Comparison of ENCODE assay signal across 9 cellular contexts in genomic region chr18:12038661-12039417, GRCh38. TPM values are rescaled to one million over a fixed set of nuclear protein-coding genes. Genes with fewer than 3 reads are reported as not detected.
DNase-seq lines count a peak whose midpoint lies in the region; ATAC-seq, FAIRE-seq and TF ChIP-seq lines count a peak whose summit lies in the region.
"Had no signal": no experiment of that assay in that cellular context is flagged by ENCODE, and none has a peak within 500 bp of the region (broad histone marks: within the 10 kb centered on the region; RNA-seq: fewer than 3 reads in every experiment).

No MANE protein-coding gene starts in this region.

- H3K36me3 ChIP-seq in SJSA1 = no peaks in the 10 kb centered on the region
- H3K36me3 ChIP-seq in neuron (ENCODE audit: insufficient read depth, low read length) = no peaks in the 10 kb centered on the region
- peaks cover 0 to 2% (median 0%) of the 10 kb centered on the region in 4 donors for H3K36me3 ChIP-seq in stomach

- peak; percentile 80 for ATAC-seq in GM21515 (IDR thresholded peaks at IDR 0.05; ENCODE audit: unreplicated experiment)

- TF ChIP-seq CTCF in stomach (IDR thresholded peaks at IDR 0.05) = peak in 6 of 7 experiments; percentile 66 to 100 (median 98)

- TF ChIP-seq EP300 in Ishikawa (IDR thresholded peaks at IDR 0.05; ENCODE audit: borderline replicate concordance) = no peak
- no peak for TF ChIP-seq EP300 in stomach (IDR thresholded peaks at IDR 0.05)

- TF ChIP-seq RAD21 in Ishikawa (IDR thresholded peaks at IDR 0.05; ENCODE audit: low read depth) = peak; percentile 94

- H3K27ac ChIP-seq in SJSA1 = no peak overlapping the region
- peak overlapping the region in 3 of 5 donors; percentile 39 to 71 (median 55) for H3K27ac ChIP-seq in stomach

- no peak for FAIRE-seq in frontal cortex (lab: Jason Lieb, UNC)

- H3K4me3 ChIP-seq in SJSA1 = peak overlapping the region; percentile 33
- H3K4me3 ChIP-seq in neuron (ENCODE audit: low read length) = peak overlapping the region; percentile 49
- H3K4me3 ChIP-seq in stomach = peak overlapping the region; percentile 53 to 65 (median 56)

- DNase-seq in DMS 273 (lab: John Stamatoyannopoulos, UW; ENCODE audit: unreplicated experiment) = peak; percentile 88
- DNase-seq in SJSA1 (ENCODE audit: low read depth in 1 of 2, low spot score in 2 of 2) = peak; percentile 75 to 82
- DNase-seq in activated naive CD4-positive, alpha-beta T cell (lab: John Stamatoyannopoulos, UW) = peak; percentile 44 to 69 (median 52)
- DNase-seq in frontal cortex (ENCODE audit: low spot score in 2 of 2) = peak; percentile 81 to 88
- DNase-seq in stomach = peak; percentile 90

- H3K4me1 ChIP-seq in SJSA1 (replicated peaks) = peaks cover 8% of the 10 kb centered on the region
- peaks cover under 1% of the 10 kb centered on the region for H3K4me1 ChIP-seq in neuron (ENCODE audit: insufficient read depth, low read length)
- H3K4me1 ChIP-seq in stomach = peaks cover 11 to 17% (median 15%) of the 10 kb centered on the region in 4 donors

- H2AFZ ChIP-seq in neuron (ENCODE audit: low read depth, low read length) = peak overlapping the region; percentile 84

- intact Hi-C loops in stomach (cut with DNase I; ENCODE audit: low total_unique reads) = loop anchor here (10.0 kb wide), 1 partner anchor 104 kb away; no protein-coding TSS in a partner anchor

- no peaks in the 10 kb centered on the region for H3K9me3 ChIP-seq in SJSA1 (replicated peaks)
- H3K9me3 ChIP-seq in neuron (ENCODE audit: low read length) = no peaks in the 10 kb centered on the region
- no peaks in the 10 kb centered on the region for H3K9me3 ChIP-seq in stomach

- no peak for TF ChIP-seq POLR2A in stomach (IDR thresholded peaks at IDR 0.05)

- no peaks in the 10 kb centered on the region for H3K27me3 ChIP-seq in SJSA1 (replicated peaks)
- H3K27me3 ChIP-seq in neuron (ENCODE audit: insufficient read depth, low read length) = peaks cover 10% of the 10 kb centered on the region
- H3K27me3 ChIP-seq in stomach = peaks cover 0 to 10% (median 0%) of the 10 kb centered on the region in 3 donors

- 0 to 4% (median 2%) methylated on average over 21 to 70 of the region's 70 CpGs for WGBS in stomach, 5 donors

TF ChIP-seq in Ishikawa, 13 proteins besides CTCF, POLR2A, EP300 and RAD21:
- TF ChIP-seq MAX (IDR thresholded peaks at IDR 0.05) (peak; percentile 77), FOXM1 (IDR thresholded peaks at IDR 0.05; ENCODE audit: borderline replicate concordance, low read depth) (no peak), TCF12 (IDR thresholded peaks at IDR 0.05; ENCODE audit: low read depth) (peak; percentile 63; the same call in 1 of the 2 replicates), NFIC (IDR thresholded peaks at IDR 0.05) (peak; percentile 43; the same call in 1 of the 2 replicates), USF1 (IDR thresholded peaks at IDR 0.05) (no peak)

RNA-seq across cellular contexts. Expression of gene ANKRD62, which starts 54.8 kb away (rescaled TPM):
- total RNA-seq in SJSA1 (2014; rRNA removed; shearing (Covaris generic)) = not detected in 2 replicates
- total RNA-seq in frontal cortex (not detected), stomach (1 to 10 TPM in 1 of 5 donors, not detected in 4; 1.2 TPM)
- not detected for polyA plus RNA-seq in stomach
- total RNA-seq: subcutaneous adipose tissue had no signal

RNA-seq across cellular contexts. Expression of gene IMPA2, which starts 57.5 kb away (rescaled TPM):
- 10.6 and 13.3 TPM in 2 replicates for total RNA-seq in SJSA1 (2014; rRNA removed; shearing (Covaris generic))
- total RNA-seq in frontal cortex = 2.9 TPM
- 100 to 1,000 TPM in 3 of 5 donors, 10 to 100 TPM in 2; 75.2 to 263 (median 138) TPM for total RNA-seq in stomach
- 10 to 100 TPM; 61.0 to 79.9 (median 64.5) TPM for polyA plus RNA-seq in stomach
